ENCODE assay signal across 26 cellular contexts in genomic region chr2:24054366-24055010, GRCh38. TPM values are rescaled to one million over a fixed set of nuclear protein-coding genes. Genes with fewer than 3 reads are reported as not detected.
"Had no signal": no experiment of that assay in that cellular context is flagged by ENCODE, and none has a peak within 500 bp of the region (broad histone marks: within the 10 kb centered on the region; RNA-seq: fewer than 3 reads in every experiment).

No MANE protein-coding gene starts in this region.

- H3K4me3 ChIP-seq: ascending aorta, body of pancreas had no signal

- DNase-seq: activated CD4-positive, alpha-beta memory T cell treated with anti-CD3 and anti-CD28 coated beads, Interleukin-2, amount 10 ng/mL, durations not matched to agents 7 days and 5 days; activated CD4-positive, alpha-beta T cell treated with anti-CD3 and anti-CD28 coated beads for 36 hours; activated CD4-positive, alpha-beta T cell treated with anti-CD3 and anti-CD28 coated beads, Interleukin-2, amount 50 U/mL, for 1 hour; activated CD8-positive, alpha-beta memory T cell treated with anti-CD3 and anti-CD28 coated beads, Interleukin-2, amount 50 U/mL, for 4 hours; activated naive CD4-positive, alpha-beta T cell treated with anti-CD3 and anti-CD28 coated beads, Interleukin-2, amount 50 U/mL, for 16 hours; activated T-cell treated with anti-CD3 and anti-CD28 coated beads, Interleukin-2, amount 50 U/mL, for 1 hour; amniotic stem cell; body of pancreas; central memory CD4-positive, alpha-beta T cell; Kasumi-1; KBM-7; NCI-H1092 treated with DMSO at 0.1 percent for 48 hours; NCI-H1417 treated with DMSO at 0.1 percent for 48 hours; NCI-H1694; NCI-H2029; NCI-H2107; NCI-H2171 treated with DMSO at 0.1 percent for 48 hours; NCI-H345; NCI-H510A; NCI-H69; PC-3; SHP77 treated with DMSO at 0.1 percent for 48 hours; T-helper 1 cell had no signal

RNA-seq across cellular contexts. Expression of gene FKBP1B, which starts 4.9 kb away (rescaled TPM):
- total RNA-seq: ascending aorta had no signal

RNA-seq across cellular contexts. Expression of gene MFSD2B, which starts 44.6 kb away (rescaled TPM):
- total RNA-seq: activated CD4-positive, alpha-beta T cell treated with anti-CD3 and anti-CD28 coated beads for 36 hours; ascending aorta; body of pancreas; bronchial epithelial cell; PC-3; SK-MEL-5 had no signal
